ENCODE assay signal across 28 cellular contexts in the genomic region with DNA sequence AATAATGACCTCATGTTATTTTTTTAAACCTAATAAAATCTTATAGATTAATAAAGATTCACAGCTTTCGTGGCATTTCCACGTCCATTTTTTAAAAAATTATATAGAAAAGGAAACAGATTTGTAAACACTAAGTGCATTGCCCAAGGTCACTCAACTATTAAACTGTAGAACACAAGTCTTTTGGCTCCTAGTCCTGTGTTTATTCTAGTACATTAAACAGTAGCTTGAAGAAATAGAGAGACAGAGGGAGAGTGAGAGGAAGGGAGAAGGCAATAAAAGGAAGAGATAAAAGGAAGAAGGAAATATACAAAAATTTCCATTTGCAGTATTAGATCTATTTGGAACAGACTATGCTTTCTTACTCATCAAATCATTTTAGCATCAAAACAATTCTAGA.
"Had no signal": no experiment of that assay in that cellular context is flagged by ENCODE, and none has a peak within 500 bp of the region (broad histone marks: within the 10 kb centered on the region; RNA-seq: fewer than 3 reads in every experiment).

No MANE protein-coding gene starts in this region.

- FAIRE-seq: bronchial epithelial cell had no signal

- H3K9me3 ChIP-seq: esophagus muscularis mucosa, lower lobe of right lung, upper lobe of right lung had no signal

- H3K27me3 ChIP-seq: esophagus muscularis mucosa, neural progenitor cell, upper lobe of right lung had no signal

- H3K4me2 ChIP-seq: neural progenitor cell had no signal

- H3K36me3 ChIP-seq: esophagus muscularis mucosa, lower lobe of right lung, neural progenitor cell, upper lobe of right lung had no signal

- H3K9me3 Mint-ChIP-seq: central memory CD8-positive, alpha-beta T cell; naive thymus-derived CD8-positive, alpha-beta T cell; stimulated activated naive CD8-positive, alpha-beta T cell treated with anti-CD3 and anti-CD28 coated beads, Interleukin-15, Interleukin-2, amounts not matched to agents 100 ng/mL and 50 ng/mL, for 24 hours had no signal

- DNase-seq: activated CD4-positive, alpha-beta T cell treated with anti-CD3 and anti-CD28 coated beads for 36 hours; activated CD8-positive, alpha-beta memory T cell treated with anti-CD3 and anti-CD28 coated beads, Interleukin-2, amount 10 ng/mL, durations not matched to agents 7 days and 5 days; activated CD8-positive, alpha-beta T cell treated with anti-CD3 and anti-CD28 coated beads, Interleukin-2, amount 10 ng/mL, durations not matched to agents 7 days and 5 days; activated naive CD4-positive, alpha-beta T cell; activated T-cell treated with anti-CD3 and anti-CD28 coated beads, Interleukin-2, amount 50 U/mL, for 72 hours; anterior cingulate cortex; dermis blood vessel endothelial cell; effector CD4-positive, alpha-beta T cell; foreskin melanocyte; left cardiac atrium; lower lobe of right lung; mesenchymal stem cell; naive thymus-derived CD8-positive, alpha-beta T cell; occipital lobe; posterior cingulate gyrus; right cardiac atrium; stimulated activated CD4-positive, alpha-beta T cell treated with anti-CD3 and anti-CD28 coated beads, Interleukin-2, amount 100 ng/mL, for 48 hours; substantia nigra; T-helper 17 cell; T1000; upper lobe of right lung had no signal

- H3K27ac ChIP-seq: esophagus muscularis mucosa, lower lobe of right lung, neural progenitor cell, upper lobe of right lung had no signal

- H3K9ac ChIP-seq: neural progenitor cell had no signal

- H3K4me3 ChIP-seq: esophagus muscularis mucosa, lower lobe of right lung, neural progenitor cell, upper lobe of right lung had no signal

- H3K36me3 Mint-ChIP-seq: activated CD8-positive, alpha-beta memory T cell treated with anti-CD3 and anti-CD28 coated beads, Interleukin-2, amount 10 ng/mL, durations not matched to agents 7 days and 5 days; activated naive CD8-positive, alpha-beta T cell; neural progenitor cell; WTC11 had no signal

- H3K27ac Mint-ChIP-seq: activated CD4-positive, alpha-beta T cell treated with anti-CD3 and anti-CD28 coated beads for 36 hours; activated CD8-positive, alpha-beta memory T cell treated with anti-CD3 and anti-CD28 coated beads, Interleukin-2, amount 10 ng/mL, durations not matched to agents 7 days and 5 days; activated CD8-positive, alpha-beta T cell treated with anti-CD3 and anti-CD28 coated beads, Interleukin-2, amount 10 ng/mL, durations not matched to agents 7 days and 5 days; activated naive CD8-positive, alpha-beta T cell; activated T-cell treated with anti-CD3 and anti-CD28 coated beads, Interleukin-2, amount 50 U/mL, for 72 hours; neural progenitor cell; stimulated activated naive CD8-positive, alpha-beta T cell treated with anti-CD3 and anti-CD28 coated beads, Interleukin-15, Interleukin-2, amounts not matched to agents 100 ng/mL and 50 ng/mL, for 24 hours; T-helper 17 cell; WTC11 had no signal

- H2AFZ ChIP-seq: neural progenitor cell had no signal

- ATAC-seq: activated CD4-positive, alpha-beta T cell treated with anti-CD3 and anti-CD28 coated beads for 36 hours; activated CD8-positive, alpha-beta memory T cell treated with anti-CD3 and anti-CD28 coated beads, Interleukin-2, amount 10 ng/mL, durations not matched to agents 7 days and 5 days; activated CD8-positive, alpha-beta T cell treated with anti-CD3 and anti-CD28 coated beads, Interleukin-2, amount 10 ng/mL, durations not matched to agents 7 days and 5 days; activated T-cell treated with anti-CD3 and anti-CD28 coated beads, Interleukin-2, amount 50 U/mL, for 72 hours; left cardiac atrium; lower lobe of right lung; naive thymus-derived CD8-positive, alpha-beta T cell; right cardiac atrium; T-helper 17 cell; upper lobe of right lung; WTC11 had no signal
